In genomic region chr2:204022550-204022949, GRCh38 we compare ENCODE assay signal across 32 cellular contexts.
DNase-seq lines count a peak whose midpoint lies in the region; ATAC-seq and TF ChIP-seq lines count a peak whose summit lies in the region.
"Had no signal": no experiment of that assay in that cellular context is flagged by ENCODE, and none has a peak within 500 bp of the region (broad histone marks: within the 10 kb centered on the region; RNA-seq: fewer than 3 reads in every experiment).

No MANE protein-coding gene starts in this region.

- no peaks in the 10 kb centered on the region for H3K9me3 Mint-ChIP-seq in MCF 10A (ENCODE audit: unreplicated experiment)
- H3K9me3 Mint-ChIP-seq in stimulated activated naive CD8-positive, alpha-beta T cell treated with anti-CD3 and anti-CD28 coated beads, Interleukin-15, amount 100 ng/mL, for 72 hours, result peaks cover 7 to 13% of the 10 kb centered on the region in 2 donors
- no peaks in the 10 kb centered on the region for H3K9me3 Mint-ChIP-seq in CD8-positive, alpha-beta memory T cell
- H3K9me3 Mint-ChIP-seq: dendritic cell treated with granulocyte-macrophage colony-stimulating factor and Interleukin-4, amounts not matched to agents 40 ng/mL and 50 ng/mL, for 4 days had no signal

- H3K27ac ChIP-seq in mammary epithelial cell (ENCODE audit: insufficient read depth, low read depth, low read length) (no peak overlapping the region), foreskin keratinocyte (no peak overlapping the region)
- H3K27ac ChIP-seq in CD8-positive, alpha-beta memory T cell (ENCODE audit: low read depth, low read length), result no peak overlapping the region
- H3K27ac ChIP-seq: adrenal gland, body of pancreas, GM23248, Peyer's patch, psoas muscle, upper lobe of right lung had no signal

- dilution Hi-C loops in mammary epithelial cell (cut with HindIII; ENCODE audit: low sequenced_read_pairs), result no loop called here

- H3K36me3 ChIP-seq in mammary epithelial cell (ENCODE audit: insufficient read depth, low read length), result no peaks in the 10 kb centered on the region
- no peaks in the 10 kb centered on the region for H3K36me3 ChIP-seq in CD8-positive, alpha-beta memory T cell (ENCODE audit: insufficient read depth, low read length)
- H3K36me3 ChIP-seq: adrenal gland, Peyer's patch, upper lobe of right lung had no signal

- WGBS in mammary epithelial cell (ENCODE audit: low coverage, missing lambda C conversion rate), result 89% methylated on average over 5 of the region's 5 CpGs

- peak; percentile 27 to 48 for ATAC-seq in activated CD4-positive, CD25-positive, alpha-beta regulatory T cell treated with anti-CD3 and anti-CD28 coated beads, Interleukin-2, amount 50 U/mL, for 24 hours
- no peak for ATAC-seq in foreskin keratinocyte
- peak; percentile 41 for ATAC-seq in stimulated activated naive CD8-positive, alpha-beta T cell treated with anti-CD3 and anti-CD28 coated beads, Interleukin-15, amount 100 ng/mL, for 72 hours
- no peak for ATAC-seq in GM19395 (IDR thresholded peaks at IDR 0.05; ENCODE audit: unreplicated experiment)
- ATAC-seq: body of pancreas, left lobe of liver, psoas muscle, sciatic nerve, upper lobe of right lung had no signal

- H2AFZ ChIP-seq in mammary epithelial cell (ENCODE audit: low read depth, low read length), result no peak overlapping the region
- H2AFZ ChIP-seq: GM23248 had no signal

- no peak overlapping the region for H3K9ac ChIP-seq in mammary epithelial cell (ENCODE audit: insufficient read depth, low read length)
- H3K9ac ChIP-seq: GM23248 had no signal

- H3K4me2 ChIP-seq in mammary epithelial cell (ENCODE audit: insufficient read depth, low read depth, low read length), result no peak overlapping the region

- no peak for DNase-seq in activated CD4-positive, CD25-positive, alpha-beta regulatory T cell treated with anti-CD3 and anti-CD28 coated beads, Interleukin-2, amount 50 U/mL, for 72 hours
- DNase-seq in mammary epithelial cell (peak; percentile 7), MCF 10A (ENCODE audit: unreplicated experiment) (no peak), foreskin keratinocyte (peak; percentile 20)
- DNase-seq in stimulated activated naive CD8-positive, alpha-beta T cell treated with anti-CD3 and anti-CD28 coated beads, Interleukin-15, amount 100 ng/mL, for 72 hours, result peak in 1 of 2 donors; percentile 42
- no peak for DNase-seq in CD8-positive, alpha-beta memory T cell
- DNase-seq: 8988T; activated CD4-positive, alpha-beta T cell treated with anti-CD3 and anti-CD28 coated beads for 48 hours; adrenal gland; body of pancreas; C1 segment of cervical spinal cord; Calu3; DMS79; erythroblast; GM23248; Kasumi-1; mesenchymal stem cell; NCI-H1436; NCI-H2081; NCI-H345; NCI-H748 treated with DMSO at 0.1 percent for 48 hours; Peyer's patch; psoas muscle; SHP77; stimulated activated CD4-positive, alpha-beta T cell treated with anti-CD3 and anti-CD28 coated beads, Interleukin-12 subunit alpha, Interleukin-12 subunit beta, amount 100 ng/mL, for 4 hours; stimulated activated CD4-positive, alpha-beta T cell treated with anti-CD3 and anti-CD28 coated beads, Interleukin-4, amount 100 ng/mL, for 1 hour; upper lobe of right lung had no signal

- H3K27me3 ChIP-seq in mammary epithelial cell (ENCODE audit: insufficient read depth, low read length) (no peaks in the 10 kb centered on the region), foreskin keratinocyte (no peaks in the 10 kb centered on the region)
- H3K27me3 ChIP-seq in CD8-positive, alpha-beta memory T cell (ENCODE audit: insufficient read depth, low read length, poor library complexity, severe bottlenecking), result no peaks in the 10 kb centered on the region
- H3K27me3 ChIP-seq: adrenal gland, body of pancreas, Peyer's patch, upper lobe of right lung had no signal

- H4K20me1 ChIP-seq in mammary epithelial cell (ENCODE audit: insufficient read depth, low read length), result no peaks in the 10 kb centered on the region

- no peaks in the 10 kb centered on the region for H3K9me3 ChIP-seq in mammary epithelial cell (replicated peaks; ENCODE audit: insufficient read depth, low read length)
- no peaks in the 10 kb centered on the region for H3K9me3 ChIP-seq in CD8-positive, alpha-beta memory T cell (ENCODE audit: low read length)
- H3K9me3 ChIP-seq: adrenal gland, body of pancreas, Peyer's patch, psoas muscle, upper lobe of right lung had no signal

- POLR2A ChIA-PET in MCF 10A (lab: Yijun Ruan, JAX), result interaction anchor here (1.1 to 1.5 kb wide), 3 partner anchors 10 to 1925 kb away, joined by 3 to 7 read pairs (median 4); no protein-coding TSS in a partner anchor
- POLR2A ChIA-PET in CD8-positive, alpha-beta memory T cell (lab: Charles Lee), result no interaction called here

- no peaks in the 10 kb centered on the region for H3K36me3 Mint-ChIP-seq in MCF 10A (ENCODE audit: insufficient read depth, unreplicated experiment)
- H3K36me3 Mint-ChIP-seq in CD8-positive, alpha-beta memory T cell, result peaks cover 0 to 4% (median 0%) of the 10 kb centered on the region in 3 donors

- CTCF ChIA-PET in mammary epithelial cell (lab: Charles Lee; ENCODE audit: low non-redundant PET) (interaction anchor here (0.7 kb wide), 1 partner anchor 360 kb away, joined by 4 read pairs; no protein-coding TSS in a partner anchor), MCF 10A (lab: Yijun Ruan, JAX) (interaction anchor here (0.6 to 4.4 kb wide), 5 partner anchors 9 to 238 kb away, joined by 3 to 40 read pairs (median 5); no protein-coding TSS in a partner anchor)
- CTCF ChIA-PET in CD8-positive, alpha-beta memory T cell (lab: Charles Lee), result interaction anchor here (1.5 kb wide), 1 partner anchor 21 kb away, joined by 3 read pairs; no protein-coding TSS in a partner anchor

- H3K4me3 ChIP-seq in mammary epithelial cell (replicated peaks in 1 of 3; ENCODE audit: insufficient read depth in 1 of 3, low read depth in 2 of 3, low read length in 3 of 3), result no peak overlapping the region
- no peak overlapping the region for H3K4me3 ChIP-seq in CD8-positive, alpha-beta memory T cell (ENCODE audit: low read length)
- H3K4me3 ChIP-seq: adrenal gland, body of pancreas, GM23248, Peyer's patch, psoas muscle, upper lobe of right lung had no signal

- H3K27me3 Mint-ChIP-seq in MCF 10A (ENCODE audit: insufficient read depth, unreplicated experiment), result no peaks in the 10 kb centered on the region
- peaks cover 7% of the 10 kb centered on the region for H3K27me3 Mint-ChIP-seq in stimulated activated naive CD8-positive, alpha-beta T cell treated with anti-CD3 and anti-CD28 coated beads, Interleukin-15, amount 100 ng/mL, for 72 hours
- peaks cover 0 to 4% of the 10 kb centered on the region in 2 donors for H3K27me3 Mint-ChIP-seq in CD8-positive, alpha-beta memory T cell

- H3K4me1 ChIP-seq in mammary epithelial cell (ENCODE audit: insufficient read depth, low read length), result peaks cover 21% of the 10 kb centered on the region
- H3K4me1 ChIP-seq in foreskin keratinocyte, result peaks cover 9% of the 10 kb centered on the region
- H3K4me1 ChIP-seq in CD8-positive, alpha-beta memory T cell (ENCODE audit: insufficient read depth, low read length), result no peaks in the 10 kb centered on the region
- H3K4me1 ChIP-seq: adrenal gland, Peyer's patch, upper lobe of right lung had no signal

- BruUV-seq in mammary epithelial cell (replicated peaks; lab: Mats Ljungman, UMichigan) (no TSS peak), MCF 10A (replicated peaks; lab: Mats Ljungman, UMichigan) (no TSS peak)

- no peak overlapping the region for H3K4me3 Mint-ChIP-seq in MCF 10A (ENCODE audit: unreplicated experiment)
- peak overlapping the region in 1 of 2 donors; percentile 5 for H3K4me3 Mint-ChIP-seq in stimulated activated naive CD8-positive, alpha-beta T cell treated with anti-CD3 and anti-CD28 coated beads, Interleukin-15, amount 100 ng/mL, for 72 hours
- no peak overlapping the region for H3K4me3 Mint-ChIP-seq in CD8-positive, alpha-beta memory T cell
- H3K4me3 Mint-ChIP-seq: dendritic cell treated with granulocyte-macrophage colony-stimulating factor and Interleukin-4, amounts not matched to agents 40 ng/mL and 50 ng/mL, for 4 days had no signal

- in situ Hi-C loops in mammary epithelial cell (cut with MboI; ENCODE audit: low sequenced_read_pairs in 2 of 2), result no loop called here

- no peak overlapping the region for H3K27ac Mint-ChIP-seq in MCF 10A (ENCODE audit: low read depth, unreplicated experiment)
- H3K27ac Mint-ChIP-seq in stimulated activated naive CD8-positive, alpha-beta T cell treated with anti-CD3 and anti-CD28 coated beads, Interleukin-15, amount 100 ng/mL, for 72 hours, result peak overlapping the region in 1 of 2 donors; percentile 73
- H3K27ac Mint-ChIP-seq in CD8-positive, alpha-beta memory T cell, result peak overlapping the region in 4 of 8 donors; percentile 17 to 68 (median 55)
- H3K27ac Mint-ChIP-seq: dendritic cell treated with granulocyte-macrophage colony-stimulating factor and Interleukin-4, amounts not matched to agents 40 ng/mL and 50 ng/mL, for 4 days had no signal

- intact Hi-C loops in mammary epithelial cell (cut with micrococcal nuclease) (loop anchor here (5.0 to 10.0 kb wide), 5 partner anchors 122 to 670 kb away; no protein-coding TSS in a partner anchor), MCF 10A (cut with micrococcal nuclease) (loop anchor here (5.0 to 10.0 kb wide), 3 partner anchors 305 to 1655 kb away; no protein-coding TSS in a partner anchor)

- TF ChIP-seq CTCF in mammary epithelial cell (conservative IDR thresholded peaks at IDR 0.05 in 1 of 2, IDR thresholded peaks at IDR 0.05 in 1 of 2; ENCODE audit: extremely low read depth in 1 of 2, insufficient read depth in 1 of 2, low read depth in 1 of 2, low read length in 2 of 2), result no peak
- TF ChIP-seq CTCF in MCF 10A (IDR thresholded peaks at IDR 0.05; ENCODE audit: unreplicated experiment), result no peak
- no peak for TF ChIP-seq CTCF in foreskin keratinocyte (conservative IDR thresholded peaks at IDR 0.05)

- H3K4me1 Mint-ChIP-seq in MCF 10A (ENCODE audit: insufficient read depth, unreplicated experiment), result peaks cover 12% of the 10 kb centered on the region
- H3K4me1 Mint-ChIP-seq in stimulated activated naive CD8-positive, alpha-beta T cell treated with anti-CD3 and anti-CD28 coated beads, Interleukin-15, amount 100 ng/mL, for 72 hours, result peaks cover 77% of the 10 kb centered on the region
- H3K4me1 Mint-ChIP-seq in CD8-positive, alpha-beta memory T cell, result peaks cover 13 to 48% (median 15%) of the 10 kb centered on the region in 3 donors

- no peaks in the 10 kb centered on the region for H3K79me2 ChIP-seq in mammary epithelial cell (ENCODE audit: insufficient read depth, low read length)

Comparison
In these comparisons a context has a peak if more than half of its experiments do, and no peak if none do; other contexts are left out.
1. DNase-seq: peak in mammary epithelial cell (single experiment) and foreskin keratinocyte (2 of 2); none in activated CD4-positive, CD25-positive, alpha-beta regulatory T cell treated with anti-CD3 and anti-CD28 coated beads, Interleukin-2, amount 50 U/mL, for 72 hours (single experiment), MCF 10A (single experiment) and CD8-positive, alpha-beta memory T cell (0 of 5).
2. ATAC-seq: peak in activated CD4-positive, CD25-positive, alpha-beta regulatory T cell treated with anti-CD3 and anti-CD28 coated beads, Interleukin-2, amount 50 U/mL, for 24 hours (2 of 2) and stimulated activated naive CD8-positive, alpha-beta T cell treated with anti-CD3 and anti-CD28 coated beads, Interleukin-15, amount 100 ng/mL, for 72 hours (single experiment); none in foreskin keratinocyte (single experiment) and GM19395 (single experiment).